Comparison of ENCODE assay signal across 9 cellular contexts in genomic region chrX:23908219-23909003, GRCh38. TPM values are rescaled to one million over a fixed set of nuclear protein-coding genes. Genes with fewer than 3 reads are reported as not detected.
DNase-seq lines count a peak whose midpoint lies in the region; TF ChIP-seq lines count a peak whose summit lies in the region.
"Had no signal": no experiment of that assay in that cellular context is flagged by ENCODE, and none has a peak within 500 bp of the region (broad histone marks: within the 10 kb centered on the region; RNA-seq: fewer than 3 reads in every experiment).

No MANE protein-coding gene starts in this region.

- H3K27me3 ChIP-seq in ectodermal cell (ENCODE audit: control insufficient read depth, insufficient read depth, low read length, poor library complexity, severe bottlenecking): no peaks in the 10 kb centered on the region

- H3K27me3 Mint-ChIP-seq in osteocyte (ENCODE audit: unreplicated experiment): no peaks in the 10 kb centered on the region

- peak overlapping the region; percentile 82 for H3K4me3 Mint-ChIP-seq in osteocyte (ENCODE audit: unreplicated experiment)

- no peak for TF ChIP-seq POLR2A in lower leg skin (IDR thresholded peaks at IDR 0.05)

- WGBS in ectodermal cell, 2 experiments: 64 to 83% methylated on average over 8 to 11 of the region's 13 CpGs
- 39 to 43% methylated on average over 13 of the region's 13 CpGs for WGBS in lower leg skin, 2 donors

- peak overlapping the region; percentile 59 for H3K4me3 ChIP-seq in GM12865 (ENCODE audit: low read depth, low read length)
- H3K4me3 ChIP-seq in ectodermal cell (ENCODE audit: insufficient read depth, low read depth, low read length): peak overlapping the region; percentile 18
- H3K4me3 ChIP-seq in lower leg skin (ENCODE audit: low read depth, poor library complexity, severe bottlenecking): no peak overlapping the region

- H3K36me3 ChIP-seq in ectodermal cell (ENCODE audit: control insufficient read depth, insufficient read depth, low read length): no peaks in the 10 kb centered on the region

- H3K36me3 Mint-ChIP-seq in osteocyte (ENCODE audit: unreplicated experiment): no peaks in the 10 kb centered on the region

- peaks cover 28% of the 10 kb centered on the region for H3K4me1 Mint-ChIP-seq in osteocyte (ENCODE audit: unreplicated experiment)

- no peaks in the 10 kb centered on the region for H3K9me3 ChIP-seq in ectodermal cell (ENCODE audit: control insufficient read depth, low read length)

- peak; percentile 22 for TF ChIP-seq CTCF in GM12865 (IDR thresholded peaks at IDR 0.05; ENCODE audit: insufficient read depth, low read depth, low read length, missing control alignments)
- TF ChIP-seq CTCF in osteocyte (IDR thresholded peaks at IDR 0.05): peak; percentile 51
- TF ChIP-seq CTCF in lower leg skin (IDR thresholded peaks at IDR 0.05): no peak

- peak overlapping the region; percentile 81 for H3K27ac ChIP-seq in ectodermal cell (ENCODE audit: insufficient read depth, low read depth, low read length, poor library complexity, severe bottlenecking)

- peak overlapping the region; percentile 94 for H3K27ac Mint-ChIP-seq in osteocyte (ENCODE audit: unreplicated experiment)

- no peaks in the 10 kb centered on the region for H3K4me1 ChIP-seq in ectodermal cell (ENCODE audit: control insufficient read depth, insufficient read depth, low read length)

- no peaks in the 10 kb centered on the region for H3K9me3 Mint-ChIP-seq in osteocyte (ENCODE audit: unreplicated experiment)

- DNase-seq in GM12865 (ENCODE audit: low read depth) (peak; percentile 27), NCI-H69 (lab: John Stamatoyannopoulos, UW) (peak; percentile 23), osteocyte (ENCODE audit: extremely low spot score, unreplicated experiment) (no peak), lower leg skin (ENCODE audit: low spot score in 2 of 2) (no peak), mesenteric fat pad (ENCODE audit: low spot score) (no peak), OCI-M2 (lab: John Stamatoyannopoulos, UW; ENCODE audit: unreplicated experiment) (no peak), GM19240 (ENCODE audit: insufficient read length, low spot score) (no peak)

- intact Hi-C loops in lower leg skin (cut with DNase I; ENCODE audit: low total_unique reads): loop anchor here (10.0 kb wide), 1 partner anchor 134 kb away; no protein-coding TSS in a partner anchor

RNA-seq across cellular contexts. Expression of gene CXorf58, which starts 0.6 kb away (rescaled TPM):
- not detected for polyA plus RNA-seq in ectodermal cell (2013, experiment 1 of 4)
- not detected for polyA plus RNA-seq in ectodermal cell (2013, experiment 2 of 4)
- not detected for polyA plus RNA-seq in ectodermal cell (2013, experiment 3 of 4)
- polyA plus RNA-seq in ectodermal cell (2013, experiment 4 of 4): not detected
- not detected in 2 replicates for total RNA-seq in osteocyte
- under 1 TPM in 1 of 4 donors, not detected in 3; 0.26 TPM for total RNA-seq in lower leg skin
- not detected for total RNA-seq in mesenteric fat pad
- total RNA-seq: subcutaneous adipose tissue had no signal

RNA-seq across cellular contexts. Expression of gene APOO, which starts 0.7 kb away (rescaled TPM):
- 42.8 TPM for polyA plus RNA-seq in ectodermal cell (2013, experiment 1 of 4)
- polyA plus RNA-seq in ectodermal cell (2013, experiment 2 of 4): 29.7 TPM
- polyA plus RNA-seq in ectodermal cell (2013, experiment 3 of 4): 32.1 TPM
- polyA plus RNA-seq in ectodermal cell (2013, experiment 4 of 4): 38.5 TPM
- total RNA-seq in osteocyte (35.4 and 47.4 TPM in 2 replicates), lower leg skin (10 to 100 TPM in 2 of 4 donors, 1 to 10 TPM in 2; 2.7 to 31.7 (median 13.9) TPM), mesenteric fat pad (21.6 TPM)

Comparison
In these comparisons a context has a peak if more than half of its experiments do, and no peak if none do; other contexts are left out.
1. DNase-seq: peak in GM12865 (single experiment) and NCI-H69 (single experiment); none in osteocyte (single experiment), lower leg skin (0 of 2), mesenteric fat pad (single experiment), OCI-M2 (single experiment) and GM19240 (single experiment).
2. CTCF ChIP-seq: peak in GM12865 (single experiment) and osteocyte (single experiment); none in lower leg skin (0 of 3).